ENCODE assay signal across 15 cellular contexts in the genomic region with DNA sequence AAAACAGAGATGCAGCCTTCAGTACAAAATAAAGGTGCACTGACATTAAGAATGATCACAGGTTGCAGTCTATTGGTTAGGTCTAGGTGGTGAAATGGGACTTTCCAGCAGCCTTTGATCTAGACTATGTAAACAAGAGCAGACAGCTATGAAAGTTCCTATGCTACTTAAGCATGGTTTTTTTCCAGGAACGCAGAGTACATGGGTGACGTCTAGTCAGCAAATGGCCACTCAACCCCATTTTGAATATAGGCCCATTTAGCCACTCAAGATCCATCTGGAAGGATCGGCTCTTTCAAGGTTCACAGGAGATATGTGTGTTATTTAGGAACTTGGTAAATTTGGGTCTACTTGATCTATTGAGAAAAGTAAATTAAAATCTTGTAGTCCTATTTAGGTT.
DNase-seq lines count a peak whose midpoint lies in the region; ATAC-seq and TF ChIP-seq lines count a peak whose summit lies in the region.
"Had no signal": no experiment of that assay in that cellular context is flagged by ENCODE, and none has a peak within 500 bp of the region (broad histone marks: within the 10 kb centered on the region; RNA-seq: fewer than 3 reads in every experiment).

No MANE protein-coding gene starts in this region.

- no peak overlapping the region for H3K4me3 ChIP-seq in GM12865 (ENCODE audit: low read depth, low read length)
- H3K4me3 ChIP-seq: gastroesophageal sphincter had no signal

- no peak for TF ChIP-seq CTCF in GM12865 (IDR thresholded peaks at IDR 0.05; ENCODE audit: insufficient read depth, low read depth, low read length, missing control alignments)

- DNase-seq in GM12865 (ENCODE audit: low read depth) (peak; percentile 67), kidney tubule cell (ENCODE audit: low spot score) (peak; percentile 35), SIG-M5 treated with dmso at 0.1 percent for 504 hours (lab: John Stamatoyannopoulos, UW; ENCODE audit: unreplicated experiment) (no peak), activated gamma-delta T cell (lab: John Stamatoyannopoulos, UW) (no peak), foreskin melanocyte (no peak)
- DNase-seq: effector memory CD4-positive, alpha-beta T cell; IMR-90; islet precursor cell; naive B cell; NCI-H1436; right cardiac atrium had no signal

- peak; percentile 95 for ATAC-seq in GM21360 (IDR thresholded peaks at IDR 0.05; ENCODE audit: unreplicated experiment)
- peak; percentile 77 for ATAC-seq in HG03521 (IDR thresholded peaks at IDR 0.05; ENCODE audit: unreplicated experiment)
- ATAC-seq in HG03175 (IDR thresholded peaks at IDR 0.05; ENCODE audit: unreplicated experiment), result no peak
- ATAC-seq: gastroesophageal sphincter, right cardiac atrium had no signal

Comparison
In these comparisons a context has a peak if more than half of its experiments do, and no peak if none do; other contexts are left out.
1. DNase-seq: peak in GM12865 (single experiment) and kidney tubule cell (single experiment); none in SIG-M5 treated with dmso at 0.1 percent for 504 hours (single experiment), activated gamma-delta T cell (single experiment) and foreskin melanocyte (single experiment).